In the genomic region with DNA sequence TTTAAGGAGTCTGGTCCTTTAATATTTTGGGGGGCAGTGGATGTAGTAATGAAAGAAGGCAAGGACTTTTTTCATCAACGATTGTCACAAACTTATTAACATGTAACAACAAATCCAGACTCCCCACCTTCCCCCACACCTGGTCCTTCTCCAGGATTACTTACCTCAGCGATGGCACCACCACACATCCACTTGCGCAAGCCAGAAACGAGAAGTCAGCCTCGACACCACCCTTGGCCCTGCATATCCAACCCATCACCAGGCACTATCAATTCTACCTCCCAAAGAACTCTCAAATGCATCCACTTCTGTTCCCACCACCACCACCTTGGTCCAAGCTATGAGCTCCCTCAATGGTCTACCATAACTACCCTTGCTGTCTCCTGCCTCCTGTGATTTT, we compare ENCODE assay signal across 11 cellular contexts. TPM values are rescaled to one million over a fixed set of nuclear protein-coding genes. Genes with fewer than 3 reads are reported as not detected.
DNase-seq lines count a peak whose midpoint lies in the region; ATAC-seq and TF ChIP-seq lines count a peak whose summit lies in the region.
"Had no signal": no experiment of that assay in that cellular context is flagged by ENCODE, and none has a peak within 500 bp of the region (broad histone marks: within the 10 kb centered on the region; RNA-seq: fewer than 3 reads in every experiment).

No MANE protein-coding gene starts in this region.

- H3K9me2 ChIP-seq in OCI-LY7 (ENCODE audit: insufficient read depth, low read length), result no peaks in the 10 kb centered on the region

- peak overlapping the region; percentile 88 for H3K4me3 Mint-ChIP-seq in activated CD4-positive, alpha-beta T cell treated with anti-CD3 and anti-CD28 coated beads, Interleukin-2, amount 10 ng/mL, durations not matched to agents 24 days and 14 days
- H3K4me3 Mint-ChIP-seq in dendritic cell treated with granulocyte-macrophage colony-stimulating factor and Interleukin-4, amounts not matched to agents 40 ng/mL and 50 ng/mL, for 4 days, result no peak overlapping the region

- DNase-seq in activated CD4-positive, alpha-beta T cell treated with anti-CD3 and anti-CD28 coated beads, Interleukin-2, amount 10 ng/mL, durations not matched to agents 24 days and 14 days, result no peak
- no peak for DNase-seq in activated CD4-positive, alpha-beta T cell treated with anti-CD3 and anti-CD28 coated beads, Interleukin-2, amount 50 U/mL, for 1 hour
- no peak for DNase-seq in OCI-LY7 (ENCODE audit: low spot score)
- no peak for DNase-seq in retinal pigment epithelial cell (ENCODE audit: low read depth)
- DNase-seq in NCI-H2227 treated with DMSO at 0.1 percent for 48 hours (lab: John Stamatoyannopoulos, UW), result no peak
- no peak for DNase-seq in C1 segment of cervical spinal cord (lab: John Stamatoyannopoulos, UW)
- DNase-seq: colonic mucosa, MV-4-11, retina had no signal

- H2AFZ ChIP-seq in OCI-LY7 (ENCODE audit: low read length), result no peak overlapping the region

- H3K4me1 ChIP-seq in OCI-LY7 (ENCODE audit: insufficient read depth, low read length, poor library complexity, severe bottlenecking), result peaks cover 79% of the 10 kb centered on the region

- H3K79me2 ChIP-seq in OCI-LY7 (ENCODE audit: insufficient read depth, low read depth, low read length), result peaks cover 95% of the 10 kb centered on the region

- peak overlapping the region; percentile 98 for H3K4me2 ChIP-seq in OCI-LY7 (ENCODE audit: low read length)

- intact Hi-C loops in activated CD4-positive, alpha-beta T cell treated with anti-CD3 and anti-CD28 coated beads, Interleukin-2, amount 10 ng/mL, durations not matched to agents 24 days and 14 days (cut with micrococcal nuclease), result no loop called here
- intact Hi-C loops in OCI-LY7 (cut with micrococcal nuclease; ENCODE audit: unreplicated experiment), result loop anchor here (5.0 kb wide), 1 partner anchor 160 kb away; no protein-coding TSS in a partner anchor
- intact Hi-C loops in dendritic cell treated with granulocyte-macrophage colony-stimulating factor and Interleukin-4, amounts not matched to agents 40 ng/mL and 50 ng/mL, for 4 days (cut with micrococcal nuclease), result no loop called here

- CTCF ChIA-PET in OCI-LY7 (lab: Charles Lee; ENCODE audit: unreplicated experiment), result interaction anchor here (1.6 kb wide), 1 partner anchor 28 kb away, joined by 4 read pairs; no protein-coding TSS in a partner anchor

- no peak for TF ChIP-seq CTCF in OCI-LY7 (conservative IDR thresholded peaks at IDR 0.05; ENCODE audit: low read length)
- no peak for TF ChIP-seq CTCF in retinal pigment epithelial cell (conservative IDR thresholded peaks at IDR 0.05; ENCODE audit: low read depth, low read length)

- peak overlapping the region; percentile 87 for H3K4me3 ChIP-seq in OCI-LY7 (ENCODE audit: low read depth, low read length, poor library complexity, severe bottlenecking)
- H3K4me3 ChIP-seq in retinal pigment epithelial cell (ENCODE audit: low read length), result peak overlapping the region; percentile 99
- H3K4me3 ChIP-seq: colonic mucosa had no signal

- peaks cover 5% of the 10 kb centered on the region for H3K9me3 Mint-ChIP-seq in activated CD4-positive, alpha-beta T cell treated with anti-CD3 and anti-CD28 coated beads, Interleukin-2, amount 10 ng/mL, durations not matched to agents 24 days and 14 days
- H3K9me3 Mint-ChIP-seq in dendritic cell treated with granulocyte-macrophage colony-stimulating factor and Interleukin-4, amounts not matched to agents 40 ng/mL and 50 ng/mL, for 4 days, result no peaks in the 10 kb centered on the region

- H3K36me3 ChIP-seq in OCI-LY7 (ENCODE audit: insufficient read depth, low read length), result peaks cover 92% of the 10 kb centered on the region
- H3K36me3 ChIP-seq: colonic mucosa had no signal

- H3K27ac Mint-ChIP-seq in activated CD4-positive, alpha-beta T cell treated with anti-CD3 and anti-CD28 coated beads, Interleukin-2, amount 10 ng/mL, durations not matched to agents 24 days and 14 days, result peak overlapping the region; percentile 59
- peak overlapping the region; percentile 40 for H3K27ac Mint-ChIP-seq in dendritic cell treated with granulocyte-macrophage colony-stimulating factor and Interleukin-4, amounts not matched to agents 40 ng/mL and 50 ng/mL, for 4 days

- no TSS peak for BruUV-seq in OCI-LY7 (replicated peaks; lab: Mats Ljungman, UMichigan)

- H3K27me3 Mint-ChIP-seq in activated CD4-positive, alpha-beta T cell treated with anti-CD3 and anti-CD28 coated beads, Interleukin-2, amount 10 ng/mL, durations not matched to agents 24 days and 14 days, result no peaks in the 10 kb centered on the region
- no peaks in the 10 kb centered on the region for H3K27me3 Mint-ChIP-seq in dendritic cell treated with granulocyte-macrophage colony-stimulating factor and Interleukin-4, amounts not matched to agents 40 ng/mL and 50 ng/mL, for 4 days

- POLR2A ChIA-PET in OCI-LY7 (lab: Charles Lee), result interaction anchor here (1.3 to 10.6 kb wide), 7 partner anchors 16 to 206 kb away, joined by 3 to 155 read pairs (median 6); no protein-coding TSS in a partner anchor

- peak overlapping the region; percentile 100 for H3K27ac ChIP-seq in OCI-LY7 (ENCODE audit: low read depth, low read length, poor library complexity, severe bottlenecking)
- H3K27ac ChIP-seq: colonic mucosa had no signal

- ATAC-seq in HG03521 (IDR thresholded peaks at IDR 0.05; ENCODE audit: unreplicated experiment), result no peak

- peaks cover 86% of the 10 kb centered on the region for H3K36me3 Mint-ChIP-seq in activated CD4-positive, alpha-beta T cell treated with anti-CD3 and anti-CD28 coated beads, Interleukin-2, amount 10 ng/mL, durations not matched to agents 24 days and 14 days (ENCODE audit: low read depth)
- peaks cover 64% of the 10 kb centered on the region for H3K36me3 Mint-ChIP-seq in dendritic cell treated with granulocyte-macrophage colony-stimulating factor and Interleukin-4, amounts not matched to agents 40 ng/mL and 50 ng/mL, for 4 days (ENCODE audit: low read depth)

- peaks cover 44% of the 10 kb centered on the region for H4K20me1 ChIP-seq in OCI-LY7 (ENCODE audit: insufficient read depth, low read length)

- peaks cover 80% of the 10 kb centered on the region for H3K4me1 Mint-ChIP-seq in activated CD4-positive, alpha-beta T cell treated with anti-CD3 and anti-CD28 coated beads, Interleukin-2, amount 10 ng/mL, durations not matched to agents 24 days and 14 days
- peaks cover 78% of the 10 kb centered on the region for H3K4me1 Mint-ChIP-seq in dendritic cell treated with granulocyte-macrophage colony-stimulating factor and Interleukin-4, amounts not matched to agents 40 ng/mL and 50 ng/mL, for 4 days (ENCODE audit: low read depth)

- H3K9me3 ChIP-seq in OCI-LY7 (ENCODE audit: low read length), result no peaks in the 10 kb centered on the region
- H3K9me3 ChIP-seq: colonic mucosa had no signal

RNA-seq across cellular contexts. Expression of a gene that starts 6.6 kb away (rescaled TPM):
- 204 and 215 TPM in 2 replicates for total RNA-seq in activated CD4-positive, alpha-beta T cell treated with anti-CD3 and anti-CD28 coated beads, Interleukin-2, amount 10 ng/mL, durations not matched to agents 24 days and 14 days
- total RNA-seq in OCI-LY7 (2014; rRNA removed; shearing (Covaris generic)), result 268 and 360 TPM in 2 replicates
- total RNA-seq in OCI-LY7 (2022), result 415 and 440 TPM in 2 replicates
